Comparison of ENCODE assay signal across 8 cellular contexts in genomic region chr10:16816830-16817124, GRCh38. TPM values are rescaled to one million over a fixed set of nuclear protein-coding genes. Genes with fewer than 3 reads are reported as not detected.
DNase-seq lines count a peak whose midpoint lies in the region.

No MANE protein-coding gene starts in this region.

- DNase-seq in T-helper 1 cell (no peak), kidney glomerular epithelial cell (lab: John Stamatoyannopoulos, UW) (peak; percentile 28), cerebellar cortex (ENCODE audit: low spot score) (no peak), occipital lobe (lab: John Stamatoyannopoulos, UW) (no peak), ACHN (no peak)

- peaks cover 26% of the 10 kb centered on the region for H3K36me3 Mint-ChIP-seq in T-helper 1 cell treated with Interleukin-12 subunit alpha and Interleukin-12 subunit beta and Interleukin-4 antibody, amounts not matched to agents 30 μg/mL and 1 μg/mL, for 36 hours (ENCODE audit: low read depth)

- H3K27ac ChIP-seq in angular gyrus (ENCODE audit: low read depth, low read length) (peak overlapping the region; percentile 79), temporal lobe (ENCODE audit: low read depth, low read length) (peak overlapping the region; percentile 36)

- peak overlapping the region; percentile 93 for H3K4me3 Mint-ChIP-seq in T-helper 1 cell treated with Interleukin-12 subunit alpha and Interleukin-12 subunit beta and Interleukin-4 antibody, amounts not matched to agents 30 μg/mL and 1 μg/mL, for 36 hours

- H3K9me3 Mint-ChIP-seq in T-helper 1 cell treated with Interleukin-12 subunit alpha and Interleukin-12 subunit beta and Interleukin-4 antibody, amounts not matched to agents 30 μg/mL and 1 μg/mL, for 36 hours = peaks cover 9% of the 10 kb centered on the region

- H3K27ac Mint-ChIP-seq in T-helper 1 cell treated with Interleukin-12 subunit alpha and Interleukin-12 subunit beta and Interleukin-4 antibody, amounts not matched to agents 30 μg/mL and 1 μg/mL, for 36 hours = peak overlapping the region; percentile 88

- in situ Hi-C loops in ACHN (cut with HindIII; ENCODE audit: low pct_ligation_motif_present, low pct_unique_long_range_greater_than_20kb, low sequenced_read_pairs) = no loop called here

- peaks cover 7% of the 10 kb centered on the region for H3K27me3 Mint-ChIP-seq in T-helper 1 cell treated with Interleukin-12 subunit alpha and Interleukin-12 subunit beta and Interleukin-4 antibody, amounts not matched to agents 30 μg/mL and 1 μg/mL, for 36 hours (ENCODE audit: low read depth)

- H3K4me1 Mint-ChIP-seq in T-helper 1 cell treated with Interleukin-12 subunit alpha and Interleukin-12 subunit beta and Interleukin-4 antibody, amounts not matched to agents 30 μg/mL and 1 μg/mL, for 36 hours (ENCODE audit: low read depth) = peaks cover 40% of the 10 kb centered on the region

RNA-seq across cellular contexts. Expression of gene RSU1, which starts 0.4 kb away (rescaled TPM):
- total RNA-seq in temporal lobe (17.7 TPM), occipital lobe (29.6 TPM)
